In the genomic region with DNA sequence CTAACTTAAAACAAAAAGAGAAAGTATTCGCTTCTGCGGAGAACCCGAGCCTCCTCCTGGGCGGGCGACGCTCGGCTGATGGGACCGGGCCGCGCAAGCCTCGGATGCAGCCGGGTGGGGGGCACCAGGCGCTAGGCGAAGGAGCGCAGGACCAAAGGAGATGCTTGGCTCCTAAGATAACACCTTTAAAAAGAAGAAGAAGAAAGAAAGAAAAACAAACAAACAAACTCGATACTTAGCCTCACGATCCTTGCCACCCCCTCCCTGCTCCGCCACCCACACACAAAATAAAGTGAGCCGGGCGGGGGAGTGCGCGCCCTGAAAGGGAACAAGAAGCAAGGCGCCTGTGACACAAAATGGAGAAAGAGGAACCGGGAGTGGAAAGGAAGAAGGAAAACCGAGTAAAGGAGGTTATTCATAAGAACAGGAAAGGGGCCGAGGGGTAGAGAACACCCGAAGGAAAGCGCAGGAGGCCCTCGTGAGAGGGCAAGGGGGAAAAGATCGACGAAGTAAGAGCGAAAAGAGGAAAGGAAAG, we compare ENCODE assay signal across 1 cellular context.
TF ChIP-seq lines count a peak whose summit lies in the region.

No MANE protein-coding gene starts in this region.

TF ChIP-seq in GM12878, 131 proteins besides CTCF, POLR2A, EP300 and RAD21 (continued from another document and continues in another):
- TF ChIP-seq, protein P1, sequence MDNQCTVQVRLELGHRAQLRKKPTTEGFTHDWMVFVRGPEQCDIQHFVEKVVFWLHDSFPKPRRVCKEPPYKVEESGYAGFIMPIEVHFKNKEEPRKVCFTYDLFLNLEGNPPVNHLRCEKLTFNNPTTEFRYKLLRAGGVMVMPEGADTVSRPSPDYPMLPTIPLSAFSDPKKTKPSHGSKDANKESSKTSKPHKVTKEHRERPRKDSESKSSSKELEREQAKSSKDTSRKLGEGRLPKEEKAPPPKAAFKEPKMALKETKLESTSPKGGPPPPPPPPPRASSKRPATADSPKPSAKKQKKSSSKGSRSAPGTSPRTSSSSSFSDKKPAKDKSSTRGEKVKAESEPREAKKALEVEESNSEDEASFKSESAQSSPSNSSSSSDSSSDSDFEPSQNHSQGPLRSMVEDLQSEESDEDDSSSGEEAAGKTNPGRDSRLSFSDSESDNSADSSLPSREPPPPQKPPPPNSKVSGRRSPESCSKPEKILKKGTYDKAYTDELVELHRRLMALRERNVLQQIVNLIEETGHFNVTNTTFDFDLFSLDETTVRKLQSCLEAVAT (IDR thresholded peaks at IDR 0.05): peak; percentile 27; the same call in 1 of the 2 replicates
- TF ChIP-seq, protein P2, sequence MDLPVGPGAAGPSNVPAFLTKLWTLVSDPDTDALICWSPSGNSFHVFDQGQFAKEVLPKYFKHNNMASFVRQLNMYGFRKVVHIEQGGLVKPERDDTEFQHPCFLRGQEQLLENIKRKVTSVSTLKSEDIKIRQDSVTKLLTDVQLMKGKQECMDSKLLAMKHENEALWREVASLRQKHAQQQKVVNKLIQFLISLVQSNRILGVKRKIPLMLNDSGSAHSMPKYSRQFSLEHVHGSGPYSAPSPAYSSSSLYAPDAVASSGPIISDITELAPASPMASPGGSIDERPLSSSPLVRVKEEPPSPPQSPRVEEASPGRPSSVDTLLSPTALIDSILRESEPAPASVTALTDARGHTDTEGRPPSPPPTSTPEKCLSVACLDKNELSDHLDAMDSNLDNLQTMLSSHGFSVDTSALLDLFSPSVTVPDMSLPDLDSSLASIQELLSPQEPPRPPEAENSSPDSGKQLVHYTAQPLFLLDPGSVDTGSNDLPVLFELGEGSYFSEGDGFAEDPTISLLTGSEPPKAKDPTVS (IDR thresholded peaks at IDR 0.05; ENCODE audit: low read depth, low read length): no peak
- TF ChIP-seq CREM (IDR thresholded peaks at IDR 0.05; ENCODE audit: low read depth): no peak
- TF ChIP-seq, protein P3, sequence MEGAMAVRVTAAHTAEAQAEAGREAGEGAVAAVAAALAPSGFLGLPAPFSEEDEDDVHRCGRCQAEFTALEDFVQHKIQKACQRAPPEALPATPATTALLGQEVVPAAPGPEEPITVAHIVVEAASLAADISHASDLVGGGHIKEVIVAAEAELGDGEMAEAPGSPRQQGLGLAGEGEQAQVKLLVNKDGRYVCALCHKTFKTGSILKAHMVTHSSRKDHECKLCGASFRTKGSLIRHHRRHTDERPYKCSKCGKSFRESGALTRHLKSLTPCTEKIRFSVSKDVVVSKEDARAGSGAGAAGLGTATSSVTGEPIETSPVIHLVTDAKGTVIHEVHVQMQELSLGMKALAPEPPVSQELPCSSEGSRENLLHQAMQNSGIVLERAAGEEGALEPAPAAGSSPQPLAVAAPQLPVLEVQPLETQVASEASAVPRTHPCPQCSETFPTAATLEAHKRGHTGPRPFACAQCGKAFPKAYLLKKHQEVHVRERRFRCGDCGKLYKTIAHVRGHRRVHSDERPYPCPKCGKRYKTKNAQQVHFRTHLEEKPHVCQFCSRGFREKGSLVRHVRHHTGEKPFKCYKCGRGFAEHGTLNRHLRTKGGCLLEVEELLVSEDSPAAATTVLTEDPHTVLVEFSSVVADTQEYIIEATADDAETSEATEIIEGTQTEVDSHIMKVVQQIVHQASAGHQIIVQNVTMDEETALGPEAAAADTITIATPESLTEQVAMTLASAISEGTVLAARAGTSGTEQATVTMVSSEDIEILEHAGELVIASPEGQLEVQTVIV (IDR thresholded peaks at IDR 0.05; ENCODE audit: borderline replicate concordance, partially characterized antibody): no peak
- TF ChIP-seq, protein P4, sequence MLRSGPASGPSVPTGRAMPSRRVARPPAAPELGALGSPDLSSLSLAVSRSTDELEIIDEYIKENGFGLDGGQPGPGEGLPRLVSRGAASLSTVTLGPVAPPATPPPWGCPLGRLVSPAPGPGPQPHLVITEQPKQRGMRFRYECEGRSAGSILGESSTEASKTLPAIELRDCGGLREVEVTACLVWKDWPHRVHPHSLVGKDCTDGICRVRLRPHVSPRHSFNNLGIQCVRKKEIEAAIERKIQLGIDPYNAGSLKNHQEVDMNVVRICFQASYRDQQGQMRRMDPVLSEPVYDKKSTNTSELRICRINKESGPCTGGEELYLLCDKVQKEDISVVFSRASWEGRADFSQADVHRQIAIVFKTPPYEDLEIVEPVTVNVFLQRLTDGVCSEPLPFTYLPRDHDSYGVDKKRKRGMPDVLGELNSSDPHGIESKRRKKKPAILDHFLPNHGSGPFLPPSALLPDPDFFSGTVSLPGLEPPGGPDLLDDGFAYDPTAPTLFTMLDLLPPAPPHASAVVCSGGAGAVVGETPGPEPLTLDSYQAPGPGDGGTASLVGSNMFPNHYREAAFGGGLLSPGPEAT (IDR thresholded peaks at IDR 0.05; ENCODE audit: low read depth): 0 out of 2 replicates have a peak, but pooled peaks have one; percentile 58
- no peak for TF ChIP-seq RFX5 (IDR thresholded peaks at IDR 0.05; ENCODE audit: low read depth, low read length)
- TF ChIP-seq, protein P5, sequence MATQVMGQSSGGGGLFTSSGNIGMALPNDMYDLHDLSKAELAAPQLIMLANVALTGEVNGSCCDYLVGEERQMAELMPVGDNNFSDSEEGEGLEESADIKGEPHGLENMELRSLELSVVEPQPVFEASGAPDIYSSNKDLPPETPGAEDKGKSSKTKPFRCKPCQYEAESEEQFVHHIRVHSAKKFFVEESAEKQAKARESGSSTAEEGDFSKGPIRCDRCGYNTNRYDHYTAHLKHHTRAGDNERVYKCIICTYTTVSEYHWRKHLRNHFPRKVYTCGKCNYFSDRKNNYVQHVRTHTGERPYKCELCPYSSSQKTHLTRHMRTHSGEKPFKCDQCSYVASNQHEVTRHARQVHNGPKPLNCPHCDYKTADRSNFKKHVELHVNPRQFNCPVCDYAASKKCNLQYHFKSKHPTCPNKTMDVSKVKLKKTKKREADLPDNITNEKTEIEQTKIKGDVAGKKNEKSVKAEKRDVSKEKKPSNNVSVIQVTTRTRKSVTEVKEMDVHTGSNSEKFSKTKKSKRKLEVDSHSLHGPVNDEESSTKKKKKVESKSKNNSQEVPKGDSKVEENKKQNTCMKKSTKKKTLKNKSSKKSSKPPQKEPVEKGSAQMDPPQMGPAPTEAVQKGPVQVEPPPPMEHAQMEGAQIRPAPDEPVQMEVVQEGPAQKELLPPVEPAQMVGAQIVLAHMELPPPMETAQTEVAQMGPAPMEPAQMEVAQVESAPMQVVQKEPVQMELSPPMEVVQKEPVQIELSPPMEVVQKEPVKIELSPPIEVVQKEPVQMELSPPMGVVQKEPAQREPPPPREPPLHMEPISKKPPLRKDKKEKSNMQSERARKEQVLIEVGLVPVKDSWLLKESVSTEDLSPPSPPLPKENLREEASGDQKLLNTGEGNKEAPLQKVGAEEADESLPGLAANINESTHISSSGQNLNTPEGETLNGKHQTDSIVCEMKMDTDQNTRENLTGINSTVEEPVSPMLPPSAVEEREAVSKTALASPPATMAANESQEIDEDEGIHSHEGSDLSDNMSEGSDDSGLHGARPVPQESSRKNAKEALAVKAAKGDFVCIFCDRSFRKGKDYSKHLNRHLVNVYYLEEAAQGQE (IDR thresholded peaks at IDR 0.05; ENCODE audit: low read depth, low read length): no peak
- TF ChIP-seq ZBED1 (IDR thresholded peaks at IDR 0.05; ENCODE audit: borderline replicate concordance): peak; percentile 24; the same call in 1 of the 2 replicates
- TF ChIP-seq, protein P6, sequence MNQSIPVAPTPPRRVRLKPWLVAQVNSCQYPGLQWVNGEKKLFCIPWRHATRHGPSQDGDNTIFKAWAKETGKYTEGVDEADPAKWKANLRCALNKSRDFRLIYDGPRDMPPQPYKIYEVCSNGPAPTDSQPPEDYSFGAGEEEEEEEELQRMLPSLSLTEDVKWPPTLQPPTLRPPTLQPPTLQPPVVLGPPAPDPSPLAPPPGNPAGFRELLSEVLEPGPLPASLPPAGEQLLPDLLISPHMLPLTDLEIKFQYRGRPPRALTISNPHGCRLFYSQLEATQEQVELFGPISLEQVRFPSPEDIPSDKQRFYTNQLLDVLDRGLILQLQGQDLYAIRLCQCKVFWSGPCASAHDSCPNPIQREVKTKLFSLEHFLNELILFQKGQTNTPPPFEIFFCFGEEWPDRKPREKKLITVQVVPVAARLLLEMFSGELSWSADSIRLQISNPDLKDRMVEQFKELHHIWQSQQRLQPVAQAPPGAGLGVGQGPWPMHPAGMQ (IDR thresholded peaks at IDR 0.05; ENCODE audit: borderline replicate concordance): no peak
- no peak for TF ChIP-seq TCF12 (IDR thresholded peaks at IDR 0.05; ENCODE audit: low read depth, low read length)
- TF ChIP-seq MEF2A (IDR thresholded peaks at IDR 0.05; ENCODE audit: insufficient read depth, low read depth, low read length): 0 out of 2 replicates have a peak, but pooled peaks have one; percentile 27
- TF ChIP-seq, protein P7, sequence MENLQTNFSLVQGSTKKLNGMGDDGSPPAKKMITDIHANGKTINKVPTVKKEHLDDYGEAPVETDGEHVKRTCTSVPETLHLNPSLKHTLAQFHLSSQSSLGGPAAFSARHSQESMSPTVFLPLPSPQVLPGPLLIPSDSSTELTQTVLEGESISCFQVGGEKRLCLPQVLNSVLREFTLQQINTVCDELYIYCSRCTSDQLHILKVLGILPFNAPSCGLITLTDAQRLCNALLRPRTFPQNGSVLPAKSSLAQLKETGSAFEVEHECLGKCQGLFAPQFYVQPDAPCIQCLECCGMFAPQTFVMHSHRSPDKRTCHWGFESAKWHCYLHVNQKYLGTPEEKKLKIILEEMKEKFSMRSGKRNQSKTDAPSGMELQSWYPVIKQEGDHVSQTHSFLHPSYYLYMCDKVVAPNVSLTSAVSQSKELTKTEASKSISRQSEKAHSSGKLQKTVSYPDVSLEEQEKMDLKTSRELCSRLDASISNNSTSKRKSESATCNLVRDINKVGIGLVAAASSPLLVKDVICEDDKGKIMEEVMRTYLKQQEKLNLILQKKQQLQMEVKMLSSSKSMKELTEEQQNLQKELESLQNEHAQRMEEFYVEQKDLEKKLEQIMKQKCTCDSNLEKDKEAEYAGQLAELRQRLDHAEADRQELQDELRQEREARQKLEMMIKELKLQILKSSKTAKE (IDR thresholded peaks at IDR 0.05; ENCODE audit: low read depth, poor library complexity, severe bottlenecking): no peak
- 0 out of 2 replicates have a peak, but pooled peaks have one; percentile 54 for TF ChIP-seq RBBP5 (conservative IDR thresholded peaks at IDR 0.05)
- TF ChIP-seq IKZF2 (IDR thresholded peaks at IDR 0.05): peak; percentile 70 to 76
- TF ChIP-seq CBX5 (IDR thresholded peaks at IDR 0.05; ENCODE audit: low read depth): peak; percentile 46; the same call in 1 of the 2 replicates
- peak in 1 of 2 experiments; percentile 93; a peak in 2 of 3 replicates for TF ChIP-seq EGR1 (IDR thresholded peaks at IDR 0.05; ENCODE audit: borderline replicate concordance in 1 of 2, low read depth in 2 of 2, low read length in 2 of 2)
- TF ChIP-seq HCFC1 (IDR thresholded peaks at IDR 0.05; ENCODE audit: low read length): no peak
- TF ChIP-seq NFIC (IDR thresholded peaks at IDR 0.05; ENCODE audit: low read depth, low read length): peak; percentile 55
- no peak for TF ChIP-seq BRCA1 (IDR thresholded peaks at IDR 0.05; ENCODE audit: low read depth, low read length)
- TF ChIP-seq RUNX3 (IDR thresholded peaks at IDR 0.05; ENCODE audit: low read length): peak; percentile 30; the same call in 1 of the 2 replicates
- TF ChIP-seq ESRRA (IDR thresholded peaks at IDR 0.05; ENCODE audit: low read length): no peak
- TF ChIP-seq CREB1 (IDR thresholded peaks at IDR 0.05; ENCODE audit: low read depth): peak; percentile 20; the same call in 1 of the 2 replicates
- TF ChIP-seq TCF7 (IDR thresholded peaks at IDR 0.05; ENCODE audit: borderline replicate concordance): no peak
- TF ChIP-seq, protein P8, sequence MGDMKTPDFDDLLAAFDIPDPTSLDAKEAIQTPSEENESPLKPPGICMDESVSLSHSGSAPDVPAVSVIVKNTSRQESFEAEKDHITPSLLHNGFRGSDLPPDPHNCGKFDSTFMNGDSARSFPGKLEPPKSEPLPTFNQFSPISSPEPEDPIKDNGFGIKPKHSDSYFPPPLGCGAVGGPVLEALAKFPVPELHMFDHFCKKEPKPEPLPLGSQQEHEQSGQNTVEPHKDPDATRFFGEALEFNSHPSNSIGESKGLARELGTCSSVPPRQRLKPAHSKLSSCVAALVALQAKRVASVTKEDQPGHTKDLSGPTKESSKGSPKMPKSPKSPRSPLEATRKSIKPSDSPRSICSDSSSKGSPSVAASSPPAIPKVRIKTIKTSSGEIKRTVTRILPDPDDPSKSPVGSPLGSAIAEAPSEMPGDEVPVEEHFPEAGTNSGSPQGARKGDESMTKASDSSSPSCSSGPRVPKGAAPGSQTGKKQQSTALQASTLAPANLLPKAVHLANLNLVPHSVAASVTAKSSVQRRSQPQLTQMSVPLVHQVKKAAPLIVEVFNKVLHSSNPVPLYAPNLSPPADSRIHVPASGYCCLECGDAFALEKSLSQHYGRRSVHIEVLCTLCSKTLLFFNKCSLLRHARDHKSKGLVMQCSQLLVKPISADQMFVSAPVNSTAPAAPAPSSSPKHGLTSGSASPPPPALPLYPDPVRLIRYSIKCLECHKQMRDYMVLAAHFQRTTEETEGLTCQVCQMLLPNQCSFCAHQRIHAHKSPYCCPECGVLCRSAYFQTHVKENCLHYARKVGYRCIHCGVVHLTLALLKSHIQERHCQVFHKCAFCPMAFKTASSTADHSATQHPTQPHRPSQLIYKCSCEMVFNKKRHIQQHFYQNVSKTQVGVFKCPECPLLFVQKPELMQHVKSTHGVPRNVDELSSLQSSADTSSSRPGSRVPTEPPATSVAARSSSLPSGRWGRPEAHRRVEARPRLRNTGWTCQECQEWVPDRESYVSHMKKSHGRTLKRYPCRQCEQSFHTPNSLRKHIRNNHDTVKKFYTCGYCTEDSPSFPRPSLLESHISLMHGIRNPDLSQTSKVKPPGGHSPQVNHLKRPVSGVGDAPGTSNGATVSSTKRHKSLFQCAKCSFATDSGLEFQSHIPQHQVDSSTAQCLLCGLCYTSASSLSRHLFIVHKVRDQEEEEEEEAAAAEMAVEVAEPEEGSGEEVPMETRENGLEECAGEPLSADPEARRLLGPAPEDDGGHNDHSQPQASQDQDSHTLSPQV (IDR thresholded peaks at IDR 0.05): no peak
- no peak for TF ChIP-seq CEBPB (IDR thresholded peaks at IDR 0.05; ENCODE audit: borderline replicate concordance in 1 of 2, low read depth in 2 of 2, low read length in 2 of 2)
- 0 out of 2 replicates have a peak, but pooled peaks have one; percentile 64 for TF ChIP-seq BMI1 (IDR thresholded peaks at IDR 0.05; ENCODE audit: borderline replicate concordance)
- no peak for TF ChIP-seq RCOR1 (conservative IDR thresholded peaks at IDR 0.05; ENCODE audit: low read depth, low read length)
- TF ChIP-seq CBX3 (IDR thresholded peaks at IDR 0.05; ENCODE audit: borderline replicate concordance, low read depth): no peak
- 0 out of 2 replicates have a peak, but pooled peaks have one; percentile 12 for TF ChIP-seq JUNB (IDR thresholded peaks at IDR 0.05)
- peak in 1 of 2 experiments; percentile 41; a peak in 1 of 4 replicates for TF ChIP-seq ETV6 (conservative IDR thresholded peaks at IDR 0.05 in 1 of 2, IDR thresholded peaks at IDR 0.05 in 1 of 2; ENCODE audit: borderline replicate concordance in 1 of 2, low read depth in 1 of 2)
- TF ChIP-seq ZNF217 (IDR thresholded peaks at IDR 0.05): no peak
- no peak for TF ChIP-seq SMC3 (IDR thresholded peaks at IDR 0.05; ENCODE audit: borderline replicate concordance, low read length)
- TF ChIP-seq TAF1 (IDR thresholded peaks at IDR 0.05; ENCODE audit: borderline replicate concordance, low read depth, low read length): peak; percentile 34; the same call in 1 of the 2 replicates
- no peak for TF ChIP-seq IKZF1 (conservative IDR thresholded peaks at IDR 0.05)
- TF ChIP-seq TBL1XR1 (IDR thresholded peaks at IDR 0.05; ENCODE audit: low read depth, low read length): 0 out of 2 replicates have a peak, but pooled peaks have one; percentile 34
- TF ChIP-seq LARP7 (IDR thresholded peaks at IDR 0.05): no peak
- no peak for TF ChIP-seq EZH2 (IDR thresholded peaks at IDR 0.05; ENCODE audit: borderline replicate concordance, control insufficient read depth, low read depth, low read length)
